Comparison of ENCODE assay signal across 10 cellular contexts in genomic region chr2:136281281-136282117, GRCh38.
DNase-seq lines count a peak whose midpoint lies in the region; ATAC-seq, FAIRE-seq and TF ChIP-seq lines count a peak whose summit lies in the region.
"Had no signal": no experiment of that assay in that cellular context is flagged by ENCODE, and none has a peak within 500 bp of the region (broad histone marks: within the 10 kb centered on the region; RNA-seq: fewer than 3 reads in every experiment).

No MANE protein-coding gene starts in this region.

- H3K4me3 Mint-ChIP-seq in activated T-cell treated with anti-CD3 and anti-CD28 coated beads, Interleukin-2, amount 50 U/mL, for 4 hours: no peak overlapping the region

- no peak for DNase-seq in GM12891 (ENCODE audit: insufficient read length, low spot score)
- peak; percentile 23 for DNase-seq in activated T-cell treated with anti-CD3 and anti-CD28 coated beads, Interleukin-2, amount 50 U/mL, for 4 hours
- peak; percentile 84 for DNase-seq in retina
- no peak for DNase-seq in NCI-H1694 treated with DMSO at 0.1 percent for 48 hours (lab: John Stamatoyannopoulos, UW)
- no peak for DNase-seq in foreskin fibroblast
- DNase-seq: GM23248 had no signal

- no peaks in the 10 kb centered on the region for H4K20me1 ChIP-seq in Loucy (ENCODE audit: insufficient read depth, low read length, poor library complexity, severe bottlenecking)

- H3K27me3 Mint-ChIP-seq in activated T-cell treated with anti-CD3 and anti-CD28 coated beads, Interleukin-2, amount 50 U/mL, for 4 hours (ENCODE audit: low read depth): no peaks in the 10 kb centered on the region

- no peak overlapping the region for H3K4me3 ChIP-seq in Loucy (ENCODE audit: low read length, poor library complexity, severe bottlenecking)
- no peak overlapping the region for H3K4me3 ChIP-seq in foreskin fibroblast (ENCODE audit: low read depth in 1 of 2, low read length in 2 of 2)
- H3K4me3 ChIP-seq: GM23248 had no signal

- H3K9me3 ChIP-seq in Loucy (ENCODE audit: insufficient read depth, low read depth, low read length): no peaks in the 10 kb centered on the region

- TF ChIP-seq CTCF in Loucy (conservative IDR thresholded peaks at IDR 0.05; ENCODE audit: low read length) (no peak), foreskin fibroblast (IDR thresholded peaks at IDR 0.05; ENCODE audit: low read depth, low read length) (no peak)

- peaks cover 54% of the 10 kb centered on the region for H3K4me1 Mint-ChIP-seq in activated T-cell treated with anti-CD3 and anti-CD28 coated beads, Interleukin-2, amount 50 U/mL, for 4 hours (ENCODE audit: low read depth)

- H3K4me2 ChIP-seq in Loucy (ENCODE audit: low read depth, low read length, poor library complexity, severe bottlenecking): no peak overlapping the region

- ATAC-seq in activated T-cell treated with anti-CD3 and anti-CD28 coated beads, Interleukin-2, amount 50 U/mL, for 4 hours: peak; percentile 73 to 81
- no peak for ATAC-seq in HG03342 (IDR thresholded peaks at IDR 0.05; ENCODE audit: unreplicated experiment)
- no peak for ATAC-seq in HG03097 (IDR thresholded peaks at IDR 0.05; ENCODE audit: low FRiP score, unreplicated experiment)

- H3K36me3 ChIP-seq in Loucy (ENCODE audit: insufficient read depth, low read length): no peaks in the 10 kb centered on the region

- no peaks in the 10 kb centered on the region for H3F3A ChIP-seq in Loucy (ENCODE audit: low read depth)

- TF ChIP-seq POLR2A in GM12891 (IDR thresholded peaks at IDR 0.05; ENCODE audit: low read depth, low read length): no peak

- H3K9me3 Mint-ChIP-seq in activated T-cell treated with anti-CD3 and anti-CD28 coated beads, Interleukin-2, amount 50 U/mL, for 4 hours: no peaks in the 10 kb centered on the region

- no peaks in the 10 kb centered on the region for H3K79me2 ChIP-seq in Loucy (ENCODE audit: insufficient read depth, low read length)

- peak; percentile 45 for FAIRE-seq in GM12891 (lab: Jason Lieb, UNC)
- FAIRE-seq: TTC549 had no signal

- peaks cover 10% of the 10 kb centered on the region for H3K4me1 ChIP-seq in Loucy (ENCODE audit: insufficient read depth, low read length, poor library complexity, severe bottlenecking)

- peak overlapping the region; percentile 84 for H2AFZ ChIP-seq in Loucy (ENCODE audit: low read length)
- H2AFZ ChIP-seq: GM23248 had no signal

- no peaks in the 10 kb centered on the region for H3K27me3 ChIP-seq in Loucy (ENCODE audit: insufficient read depth, low read length, poor library complexity, severe bottlenecking)

- no peaks in the 10 kb centered on the region for H3K9me2 ChIP-seq in Loucy (replicated peaks; ENCODE audit: low read depth, low read length)

- peak overlapping the region; percentile 3 for H3K9ac ChIP-seq in Loucy (ENCODE audit: low read depth, low read length, poor library complexity, severe bottlenecking)
- H3K9ac ChIP-seq: GM23248 had no signal

- H3K36me3 Mint-ChIP-seq in activated T-cell treated with anti-CD3 and anti-CD28 coated beads, Interleukin-2, amount 50 U/mL, for 4 hours (ENCODE audit: insufficient read depth): no peaks in the 10 kb centered on the region

TF ChIP-seq in GM12891, 5 proteins besides CTCF, POLR2A, EP300 and RAD21:
- TF ChIP-seq TAF1 (IDR thresholded peaks at IDR 0.05; ENCODE audit: low read depth, low read length) (no peak), POLR2AphosphoS5 (IDR thresholded peaks at IDR 0.05; ENCODE audit: low read depth, low read length) (no peak), POU2F2 (IDR thresholded peaks at IDR 0.05; ENCODE audit: low read depth, low read length) (no peak), PAX5 (IDR thresholded peaks at IDR 0.05; ENCODE audit: insufficient read depth, low read length, severe bottlenecking) (no peak)
TF ChIP-seq in GM12891: peak in this region for 0.

Comparison
In these comparisons a context has a peak if more than half of its experiments do, and no peak if none do; other contexts are left out.
1. DNase-seq: peak in activated T-cell treated with anti-CD3 and anti-CD28 coated beads, Interleukin-2, amount 50 U/mL, for 4 hours (single experiment) and retina (single experiment); none in GM12891 (single experiment), NCI-H1694 treated with DMSO at 0.1 percent for 48 hours (single experiment) and foreskin fibroblast (0 of 2).
2. ATAC-seq: peak in activated T-cell treated with anti-CD3 and anti-CD28 coated beads, Interleukin-2, amount 50 U/mL, for 4 hours (2 of 2); none in HG03342 (single experiment) and HG03097 (single experiment).